In the genomic region with DNA sequence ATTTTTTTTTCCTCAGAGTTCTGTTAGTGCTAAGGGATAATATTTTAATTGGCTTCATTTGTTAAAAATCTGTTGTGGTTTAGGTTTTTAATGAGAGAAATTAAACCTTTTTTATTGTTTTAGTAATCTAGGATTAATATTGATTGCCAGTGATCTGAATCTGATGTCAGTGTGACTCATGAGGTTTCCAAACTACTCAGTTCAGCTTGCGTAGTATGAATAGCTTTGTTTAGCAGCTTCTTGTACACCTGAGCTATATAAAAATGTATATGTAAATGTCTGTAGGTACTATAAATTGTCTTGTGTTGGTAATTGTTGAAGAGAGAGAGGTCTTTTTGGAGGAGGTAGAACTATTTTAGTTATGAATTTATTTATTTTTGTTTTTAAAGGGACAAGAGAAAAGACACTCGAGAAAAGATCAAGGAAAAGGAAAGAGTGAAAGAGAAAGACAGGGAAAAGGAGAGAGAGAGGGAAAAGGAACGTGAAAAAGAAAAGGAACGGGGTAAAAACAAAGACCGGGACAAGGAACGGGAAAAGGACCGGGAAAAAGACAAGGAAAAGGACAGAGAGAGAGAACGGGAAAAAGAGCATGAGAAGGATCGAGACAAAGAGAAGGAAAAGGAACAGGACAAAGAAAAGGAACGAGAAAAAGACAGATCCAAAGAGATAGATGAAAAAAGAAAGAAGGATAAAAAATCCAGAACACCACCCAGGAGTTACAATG, we compare ENCODE assay signal across 1 cellular context.
TF ChIP-seq lines count a peak whose summit lies in the region.

No MANE protein-coding gene starts in this region.

TF ChIP-seq in HEK293, 187 proteins besides CTCF, POLR2A, EP300 and RAD21 (continued from another document):
- TF ChIP-seq ZNF596 (tag by site-specific recombination; IDR thresholded peaks at IDR 0.05): peak; percentile 96
- peak; percentile 47 for TF ChIP-seq IKZF3 (tag by site-specific recombination; IDR thresholded peaks at IDR 0.05)
- TF ChIP-seq PRDM1 (tag by site-specific recombination; IDR thresholded peaks at IDR 0.05): peak; percentile 98
